Comparison of ENCODE assay signal across 17 cellular contexts in genomic region chr6:48996461-48997119, GRCh38.
"Had no signal": no experiment of that assay in that cellular context is flagged by ENCODE, and none has a peak within 500 bp of the region (broad histone marks: within the 10 kb centered on the region; RNA-seq: fewer than 3 reads in every experiment).

No MANE protein-coding gene starts in this region.

- H3K27me3 ChIP-seq: dorsolateral prefrontal cortex, heart left ventricle, right lobe of liver, suprapubic skin, thyroid gland had no signal

- DNase-seq: dorsolateral prefrontal cortex; effector CD8-positive, alpha-beta T cell; foreskin melanocyte; heart left ventricle; hippocampal formation; left colon; naive thymus-derived CD4-positive, alpha-beta T cell; nephron progenitor cell; psoas muscle; retina; right lobe of liver; stimulated activated CD4-positive, alpha-beta T cell treated with anti-CD3 and anti-CD28 coated beads, Interleukin-4, amount 100 ng/mL, for 1 hour; stimulated activated CD8-positive, alpha-beta memory T cell treated with anti-CD3 and anti-CD28 coated beads, Interleukin-4, amount 100 ng/mL, for 48 hours; stimulated activated naive CD8-positive, alpha-beta T cell treated with anti-CD3 and anti-CD28 coated beads, Interleukin-15, Interleukin-2, amounts not matched to agents 100 U/mL and 50 U/mL, for 24 hours; thyroid gland had no signal

- H3K36me3 ChIP-seq: heart left ventricle, right lobe of liver, suprapubic skin, thyroid gland had no signal

- ATAC-seq: heart left ventricle; left colon; naive thymus-derived CD4-positive, alpha-beta T cell; psoas muscle; right lobe of liver; stimulated activated effector memory CD8-positive, alpha-beta T cell treated with anti-CD3 and anti-CD28 coated beads, Interleukin-12 subunit alpha, Interleukin-12 subunit beta, amount 100 ng/mL, for 72 hours; stimulated activated naive CD8-positive, alpha-beta T cell treated with anti-CD3 and anti-CD28 coated beads, Interleukin-15, Interleukin-2, amounts not matched to agents 100 U/mL and 50 U/mL, for 24 hours had no signal

- H3K4me1 ChIP-seq: heart left ventricle, psoas muscle, right lobe of liver, thyroid gland had no signal

- H3K9me3 ChIP-seq: psoas muscle, right lobe of liver, suprapubic skin, thyroid gland had no signal

- H3K4me3 ChIP-seq: dorsolateral prefrontal cortex, heart left ventricle, psoas muscle, right lobe of liver, suprapubic skin, thyroid gland had no signal
